Comparison of ENCODE assay signal across 18 cellular contexts in genomic region chr18:13232060-13232917, GRCh38. TPM values are rescaled to one million over a fixed set of nuclear protein-coding genes. Genes with fewer than 3 reads are reported as not detected.
A peak's percentile ranks its signal among the peaks of the same experiment; 100 is the strongest.
DNase-seq lines count a peak whose midpoint lies in the region; ATAC-seq and TF ChIP-seq lines count a peak whose summit lies in the region.
"Had no signal": no experiment of that assay in that cellular context is flagged by ENCODE, and none has a peak within 500 bp of the region (broad histone marks: within the 10 kb centered on the region; RNA-seq: fewer than 3 reads in every experiment).

No MANE protein-coding gene starts in this region.

- ATAC-seq in sciatic nerve, result peak; percentile 6
- ATAC-seq: PC-3, WTC11 had no signal

- H3K4me3 ChIP-seq in left ventricle myocardium inferior, result peak overlapping the region; percentile 7
- H3K4me3 ChIP-seq: adrenal gland, GM23248, uterus had no signal

- H3K9me3 ChIP-seq in left ventricle myocardium inferior (replicated peaks), result no peaks in the 10 kb centered on the region
- H3K9me3 ChIP-seq: adrenal gland, uterus had no signal

- peak; percentile 79 for DNase-seq in DMS79 (lab: John Stamatoyannopoulos, UW)
- DNase-seq in SHP77 (lab: John Stamatoyannopoulos, UW), result peak; percentile 53
- peak; percentile 56 for DNase-seq in left ventricle myocardium inferior
- peak; percentile 62 for DNase-seq in sciatic nerve (ENCODE audit: low spot score)
- no peak for DNase-seq in NCI-H2029 treated with DMSO at 0.1 percent for 48 hours (lab: John Stamatoyannopoulos, UW)
- DNase-seq in HuH-7.5 (ENCODE audit: low spot score), result no peak
- no peak for DNase-seq in SW480 (ENCODE audit: low spot score)
- DNase-seq: CD8-positive, alpha-beta memory T cell; GDM1; GM23248; mesendoderm; PC-3; SW 1271 had no signal

- peak overlapping the region; percentile 4 for H3K27ac ChIP-seq in left ventricle myocardium inferior (replicated peaks)
- H3K27ac ChIP-seq: adrenal gland, GM23248, uterus had no signal

- peaks cover 63% of the 10 kb centered on the region for H3K4me1 ChIP-seq in left ventricle myocardium inferior
- H3K4me1 ChIP-seq: uterus had no signal

- no peaks in the 10 kb centered on the region for H3K36me3 ChIP-seq in left ventricle myocardium inferior
- H3K36me3 ChIP-seq: adrenal gland, uterus had no signal

- no peaks in the 10 kb centered on the region for H3K27me3 ChIP-seq in left ventricle myocardium inferior (ENCODE audit: low read depth)
- H3K27me3 ChIP-seq: adrenal gland, uterus had no signal

- intact Hi-C loops in left ventricle myocardium inferior (cut with micrococcal nuclease), result no loop called here
- intact Hi-C loops in sciatic nerve (cut with DNase I), result no loop called here

- TF ChIP-seq CTCF in left ventricle myocardium inferior (IDR thresholded peaks at IDR 0.05; ENCODE audit: borderline replicate concordance), result no peak

RNA-seq across cellular contexts. Expression of gene LDLRAD4, which starts 13.7 kb away (rescaled TPM):
- total RNA-seq in left ventricle myocardium inferior (43.3 TPM), sciatic nerve (27.1 TPM)
- total RNA-seq: fibroblast of lung, GM23248, NCI-H460, PC-3 had no signal

Comparison
In these comparisons a context has a peak if more than half of its experiments do, and no peak if none do; other contexts are left out.
1. DNase-seq: peak in DMS79 (single experiment), SHP77 (2 of 2), left ventricle myocardium inferior (single experiment) and sciatic nerve (single experiment); none in NCI-H2029 treated with DMSO at 0.1 percent for 48 hours (single experiment), HuH-7.5 (single experiment) and SW480 (single experiment).